Comparison of ENCODE assay signal across 8 cellular contexts in genomic region chr6:26537160-26537845, GRCh38. TPM values are rescaled to one million over a fixed set of nuclear protein-coding genes. Genes with fewer than 3 reads are reported as not detected.
A peak's percentile ranks its signal among the peaks of the same experiment; 100 is the strongest.
DNase-seq lines count a peak whose midpoint lies in the region; ATAC-seq and TF ChIP-seq lines count a peak whose summit lies in the region.

No MANE protein-coding gene starts in this region.

- H3K27ac ChIP-seq in right atrium auricular region (peak overlapping the region; percentile 89), psoas muscle (peak overlapping the region; percentile 86), urinary bladder (ENCODE audit: low read depth) (peak overlapping the region; percentile 63)

- H3K27me3 Mint-ChIP-seq in T-cell, result peaks cover 0 to 7% of the 10 kb centered on the region in 2 donors

- H3K9me3 Mint-ChIP-seq in T-cell, result no peaks in the 10 kb centered on the region

- peak overlapping the region; percentile 41 for H3K4me3 ChIP-seq in GM12875 (ENCODE audit: low read depth, low read length)
- H3K4me3 ChIP-seq in right atrium auricular region, result peak overlapping the region; percentile 80 to 85
- H3K4me3 ChIP-seq in psoas muscle, result peak overlapping the region; percentile 81
- peak overlapping the region; percentile 69 for H3K4me3 ChIP-seq in urinary bladder (ENCODE audit: low read depth, low read length)

- no peak for TF ChIP-seq CTCF in GM12875 (IDR thresholded peaks at IDR 0.05; ENCODE audit: borderline replicate concordance, insufficient read depth, low read depth, low read length)
- TF ChIP-seq CTCF in right atrium auricular region (IDR thresholded peaks at IDR 0.05), result no peak
- TF ChIP-seq CTCF in psoas muscle (IDR thresholded peaks at IDR 0.05), result no peak

- ATAC-seq in HG02852 (IDR thresholded peaks at IDR 0.05; ENCODE audit: unreplicated experiment), result peak; percentile 36
- ATAC-seq in T-cell (replicated peaks in 1 of 4), result peak; percentile 64 to 70 (median 65)
- peak; percentile 78 to 84 (median 84) for ATAC-seq in psoas muscle

- peaks cover 65 to 71% (median 70%) of the 10 kb centered on the region in 3 donors for H3K4me1 Mint-ChIP-seq in T-cell

- POLR2A ChIA-PET in T-cell (lab: Charles Lee), result interaction anchor here (0.5 to 1.9 kb wide), 8 partner anchors 10 to 1356 kb away, joined by 3 to 9 read pairs (median 3); a partner anchor contains a TSS

- CTCF ChIA-PET in T-cell (lab: Charles Lee), result interaction anchor here (0.7 to 2.5 kb wide), 9 partner anchors 15 to 119 kb away, joined by 3 to 13 read pairs (median 5); no protein-coding TSS in a partner anchor

- peaks cover 14% of the 10 kb centered on the region for H3K36me3 Mint-ChIP-seq in T-cell

- H3K4me1 ChIP-seq in right atrium auricular region, result peaks cover 0 to 36% of the 10 kb centered on the region in 2 donors
- H3K4me1 ChIP-seq in psoas muscle, result peaks cover 24% of the 10 kb centered on the region
- no peaks in the 10 kb centered on the region for H3K4me1 ChIP-seq in urinary bladder (ENCODE audit: insufficient read depth)

- intact Hi-C loops in psoas muscle (cut with DNase I), result loop anchor here in 1 of 2 donors (10.0 kb wide), 2 partner anchors 223 to 513 kb away; a partner anchor contains a TSS

- H3K36me3 ChIP-seq in right atrium auricular region (no peaks in the 10 kb centered on the region), psoas muscle (ENCODE audit: insufficient read depth in 1 of 2, low read depth in 1 of 2) (peaks cover 0 to 13% of the 10 kb centered on the region in 2 donors), urinary bladder (ENCODE audit: insufficient read depth) (no peaks in the 10 kb centered on the region)

- DNase-seq in NCI-H146 (lab: John Stamatoyannopoulos, UW) (peak; percentile 99), T-cell (peak; percentile 78 to 92 (median 86)), amniotic stem cell (lab: John Stamatoyannopoulos, UW) (peak; percentile 93), right atrium auricular region (ENCODE audit: low spot score) (peak; percentile 97), psoas muscle (peak; percentile 88 to 94)

- H3K9me3 ChIP-seq in right atrium auricular region, result no peaks in the 10 kb centered on the region
- H3K9me3 ChIP-seq in psoas muscle, result no peaks in the 10 kb centered on the region

- H3K27me3 ChIP-seq in right atrium auricular region (no peaks in the 10 kb centered on the region), psoas muscle (ENCODE audit: insufficient read depth in 3 of 3, low read length in 2 of 3) (no peaks in the 10 kb centered on the region)

- peak overlapping the region; percentile 91 to 95 for H3K27ac Mint-ChIP-seq in T-cell

- 0% methylated on average over 37 of the region's 37 CpGs for WGBS in psoas muscle, 3 donors
- WGBS in urinary bladder, result under 1% methylated on average over 37 of the region's 37 CpGs

- H3K4me3 Mint-ChIP-seq in T-cell, result peak overlapping the region; percentile 94 to 96 (median 95)

RNA-seq across cellular contexts. Expression of gene HMGN4, which starts 0.9 kb away (rescaled TPM):
- 10 to 100 TPM; 49.2 to 92.5 (median 62.7) TPM for total RNA-seq in T-cell
- total RNA-seq in right atrium auricular region, result 10 to 100 TPM; 36.1 to 52.5 TPM
- total RNA-seq in psoas muscle, result 10 to 100 TPM; 18.5 to 38.4 (median 27.8) TPM
- 10 to 100 TPM; 15.5 to 63.9 (median 43.9) TPM for polyA plus RNA-seq in psoas muscle
- total RNA-seq in urinary bladder, result 71.5 TPM
- polyA plus RNA-seq in urinary bladder, result 90.7 TPM

RNA-seq across cellular contexts. Expression of gene BTN1A1, which starts 37.2 kb away (rescaled TPM):
- not detected for total RNA-seq in T-cell
- total RNA-seq in right atrium auricular region, result not detected
- total RNA-seq in psoas muscle, result not detected
- not detected for polyA plus RNA-seq in psoas muscle
- total RNA-seq in urinary bladder, result 0.16 TPM
- polyA plus RNA-seq in urinary bladder, result not detected

RNA-seq across cellular contexts. Expression of gene ABT1, which starts 59.5 kb away (rescaled TPM):
- total RNA-seq in T-cell, result 10 to 100 TPM; 27.6 to 36.4 (median 35.6) TPM
- total RNA-seq in right atrium auricular region, result 1 to 10 TPM; 7.3 to 8.8 TPM
- total RNA-seq in psoas muscle, result 10 to 100 TPM in 1 of 4 donors, 1 to 10 TPM in 3; 6.2 to 11.8 (median 9.6) TPM
- 10 to 100 TPM; 10.3 to 18.4 (median 13.6) TPM for polyA plus RNA-seq in psoas muscle
- total RNA-seq in urinary bladder, result 12.3 TPM
- 19.6 TPM for polyA plus RNA-seq in urinary bladder

Comparison
In these comparisons a context has a peak if more than half of its experiments do, and no peak if none do; other contexts are left out.
1. Peak in every context shown above with its lines: DNase-seq, ATAC-seq, H3K4me3 ChIP-seq and H3K27ac ChIP-seq.